ENCODE assay signal across 7 cellular contexts in the genomic region with DNA sequence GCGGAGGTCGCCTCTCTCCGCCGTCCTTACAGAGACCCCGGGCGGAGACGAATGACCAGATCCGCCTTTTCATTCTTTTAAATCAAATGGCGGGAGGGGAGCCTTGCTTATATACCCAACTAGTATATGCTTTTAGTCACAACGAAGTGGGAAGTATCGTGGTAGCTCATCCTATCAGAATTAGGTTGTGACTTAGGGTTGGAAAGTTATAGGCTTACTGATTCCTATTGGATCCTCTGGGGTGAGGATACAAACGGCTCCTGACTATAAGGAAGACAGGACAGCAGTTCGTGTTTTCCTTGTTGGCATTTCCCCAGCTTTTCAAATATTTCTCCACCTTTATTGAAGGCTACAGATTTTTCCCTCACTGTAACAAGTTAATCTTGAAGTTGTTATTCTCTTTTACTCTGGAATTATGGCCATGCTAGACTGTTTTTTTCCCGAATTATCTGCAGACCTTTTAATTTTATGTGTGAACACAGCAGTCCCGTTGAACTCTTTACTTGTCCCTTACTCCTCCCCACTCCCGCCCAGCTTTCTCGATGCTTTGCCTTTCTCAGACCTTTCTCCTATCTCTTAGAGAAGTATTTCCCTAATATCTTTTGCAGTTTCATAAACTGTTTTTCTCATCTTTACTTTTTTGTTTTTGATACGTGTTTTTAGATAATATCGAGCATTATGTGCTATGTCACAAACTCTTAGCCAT. TPM values are rescaled to one million over a fixed set of nuclear protein-coding genes. Genes with fewer than 3 reads are reported as not detected.
DNase-seq lines count a peak whose midpoint lies in the region; ATAC-seq and TF ChIP-seq lines count a peak whose summit lies in the region.

No MANE protein-coding gene starts in this region.

- TF ChIP-seq CTCF in GM23338 (conservative IDR thresholded peaks at IDR 0.05; ENCODE audit: low read depth in 2 of 2) = no peak
- no peak for TF ChIP-seq CTCF in right atrium auricular region (IDR thresholded peaks at IDR 0.05)
- TF ChIP-seq CTCF in GM13977 (IDR thresholded peaks at IDR 0.05; ENCODE audit: extremely low read depth, insufficient read depth, missing control alignments) = no peak

- H3K27me3 Mint-ChIP-seq in GM23338 (ENCODE audit: insufficient read depth, low read depth, poor library complexity) = no peaks in the 10 kb centered on the region

- H3K27ac Mint-ChIP-seq in GM23338 = peak overlapping the region; percentile 100
- peak overlapping the region; percentile 97 to 98 for H3K27ac Mint-ChIP-seq in activated naive CD4-positive, alpha-beta T cell treated with anti-CD3 and anti-CD28 coated beads, Interleukin-2, amount 50 U/mL, for 72 hours

- in situ Hi-C loops in GM13977 (cut with MboI; ENCODE audit: low pct_unique_long_range_greater_than_20kb, low sequenced_read_pairs, unreplicated experiment) = no loop called here

- no peaks in the 10 kb centered on the region for H4K20me1 ChIP-seq in GM23338 (replicated peaks; ENCODE audit: insufficient read depth)

- peak overlapping the region; percentile 100 for H3K27ac ChIP-seq in GM23338 (ENCODE audit: low read depth)
- H3K27ac ChIP-seq in right atrium auricular region = peak overlapping the region; percentile 99

- H3K4me2 ChIP-seq in GM23338 = peak overlapping the region; percentile 84

- peak; percentile 50 for ATAC-seq in GM23338
- peak; percentile 4 to 28 for ATAC-seq in activated naive CD4-positive, alpha-beta T cell treated with anti-CD3 and anti-CD28 coated beads, Interleukin-2, amount 50 U/mL, for 72 hours

- H2AFZ ChIP-seq in GM23338 = peak overlapping the region; percentile 95

- DNase-seq in GM04503 (ENCODE audit: low read depth) (peak; percentile 24), GM23338 (ENCODE audit: low spot score) (peak; percentile 46), LoVo (ENCODE audit: low spot score) (peak; percentile 60), right atrium auricular region (ENCODE audit: low spot score) (no peak), renal cortical epithelial cell (ENCODE audit: low read depth) (peak; percentile 59), GM13977 (ENCODE audit: low spot score) (no peak)
- DNase-seq in activated naive CD4-positive, alpha-beta T cell treated with anti-CD3 and anti-CD28 coated beads, Interleukin-2, amount 50 U/mL, for 72 hours (ENCODE audit: low spot score in 2 of 2) = no peak

- no peaks in the 10 kb centered on the region for H3K9me2 ChIP-seq in GM23338 (ENCODE audit: insufficient read depth)

- no peaks in the 10 kb centered on the region for H3F3A ChIP-seq in GM23338 (replicated peaks; ENCODE audit: low read depth)

- H3K4me3 Mint-ChIP-seq in GM23338 = peak overlapping the region; percentile 98

- peaks cover 0 to 3% of the 10 kb centered on the region in 2 donors for H3K9me3 ChIP-seq in right atrium auricular region

- H3K4me1 Mint-ChIP-seq in GM23338 = peaks cover 9% of the 10 kb centered on the region; the same call in 1 of the 3 replicates

- H3K4me1 ChIP-seq in GM23338 (ENCODE audit: insufficient read depth) = peaks cover 5% of the 10 kb centered on the region; the same call in 1 of the 2 replicates
- peaks cover 0 to 30% of the 10 kb centered on the region in 2 donors for H3K4me1 ChIP-seq in right atrium auricular region

- H3K9me3 Mint-ChIP-seq in GM23338 = no peaks in the 10 kb centered on the region
- no peaks in the 10 kb centered on the region for H3K9me3 Mint-ChIP-seq in activated naive CD4-positive, alpha-beta T cell treated with anti-CD3 and anti-CD28 coated beads, Interleukin-2, amount 50 U/mL, for 72 hours

- peaks cover 30% of the 10 kb centered on the region for H3K79me2 ChIP-seq in GM23338 (replicated peaks; ENCODE audit: insufficient read depth)

- H3K27me3 ChIP-seq in GM23338 (ENCODE audit: insufficient read depth) (no peaks in the 10 kb centered on the region), right atrium auricular region (no peaks in the 10 kb centered on the region)

- H3K36me3 Mint-ChIP-seq in GM23338 (ENCODE audit: low read depth) = no peaks in the 10 kb centered on the region
- peaks cover 5 to 30% of the 10 kb centered on the region in 2 donors for H3K36me3 Mint-ChIP-seq in activated naive CD4-positive, alpha-beta T cell treated with anti-CD3 and anti-CD28 coated beads, Interleukin-2, amount 50 U/mL, for 72 hours

- H3K36me3 ChIP-seq in GM23338 (ENCODE audit: insufficient read depth) (no peaks in the 10 kb centered on the region), right atrium auricular region (no peaks in the 10 kb centered on the region)

- H3K4me3 ChIP-seq in GM23338 (peak overlapping the region; percentile 71), right atrium auricular region (peak overlapping the region; percentile 76 to 93)

TF ChIP-seq in GM23338, 12 proteins besides CTCF, POLR2A, EP300 and RAD21 (continues in another document):
- TF ChIP-seq, protein P1, sequence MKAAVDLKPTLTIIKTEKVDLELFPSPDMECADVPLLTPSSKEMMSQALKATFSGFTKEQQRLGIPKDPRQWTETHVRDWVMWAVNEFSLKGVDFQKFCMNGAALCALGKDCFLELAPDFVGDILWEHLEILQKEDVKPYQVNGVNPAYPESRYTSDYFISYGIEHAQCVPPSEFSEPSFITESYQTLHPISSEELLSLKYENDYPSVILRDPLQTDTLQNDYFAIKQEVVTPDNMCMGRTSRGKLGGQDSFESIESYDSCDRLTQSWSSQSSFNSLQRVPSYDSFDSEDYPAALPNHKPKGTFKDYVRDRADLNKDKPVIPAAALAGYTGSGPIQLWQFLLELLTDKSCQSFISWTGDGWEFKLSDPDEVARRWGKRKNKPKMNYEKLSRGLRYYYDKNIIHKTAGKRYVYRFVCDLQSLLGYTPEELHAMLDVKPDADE (IDR thresholded peaks at IDR 0.05) = no peak
- TF ChIP-seq, protein P2, sequence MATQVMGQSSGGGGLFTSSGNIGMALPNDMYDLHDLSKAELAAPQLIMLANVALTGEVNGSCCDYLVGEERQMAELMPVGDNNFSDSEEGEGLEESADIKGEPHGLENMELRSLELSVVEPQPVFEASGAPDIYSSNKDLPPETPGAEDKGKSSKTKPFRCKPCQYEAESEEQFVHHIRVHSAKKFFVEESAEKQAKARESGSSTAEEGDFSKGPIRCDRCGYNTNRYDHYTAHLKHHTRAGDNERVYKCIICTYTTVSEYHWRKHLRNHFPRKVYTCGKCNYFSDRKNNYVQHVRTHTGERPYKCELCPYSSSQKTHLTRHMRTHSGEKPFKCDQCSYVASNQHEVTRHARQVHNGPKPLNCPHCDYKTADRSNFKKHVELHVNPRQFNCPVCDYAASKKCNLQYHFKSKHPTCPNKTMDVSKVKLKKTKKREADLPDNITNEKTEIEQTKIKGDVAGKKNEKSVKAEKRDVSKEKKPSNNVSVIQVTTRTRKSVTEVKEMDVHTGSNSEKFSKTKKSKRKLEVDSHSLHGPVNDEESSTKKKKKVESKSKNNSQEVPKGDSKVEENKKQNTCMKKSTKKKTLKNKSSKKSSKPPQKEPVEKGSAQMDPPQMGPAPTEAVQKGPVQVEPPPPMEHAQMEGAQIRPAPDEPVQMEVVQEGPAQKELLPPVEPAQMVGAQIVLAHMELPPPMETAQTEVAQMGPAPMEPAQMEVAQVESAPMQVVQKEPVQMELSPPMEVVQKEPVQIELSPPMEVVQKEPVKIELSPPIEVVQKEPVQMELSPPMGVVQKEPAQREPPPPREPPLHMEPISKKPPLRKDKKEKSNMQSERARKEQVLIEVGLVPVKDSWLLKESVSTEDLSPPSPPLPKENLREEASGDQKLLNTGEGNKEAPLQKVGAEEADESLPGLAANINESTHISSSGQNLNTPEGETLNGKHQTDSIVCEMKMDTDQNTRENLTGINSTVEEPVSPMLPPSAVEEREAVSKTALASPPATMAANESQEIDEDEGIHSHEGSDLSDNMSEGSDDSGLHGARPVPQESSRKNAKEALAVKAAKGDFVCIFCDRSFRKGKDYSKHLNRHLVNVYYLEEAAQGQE (IDR thresholded peaks at IDR 0.05; ENCODE audit: unreplicated experiment) = no peak

RNA-seq across cellular contexts. Expression of gene CEP44, which starts 0.6 kb away (rescaled TPM):
- total RNA-seq in GM23338 (2014; rRNA removed; shearing (Covaris generic)) = 17.4 and 20.4 TPM in 2 replicates
- 9.6 and 12.1 TPM in 2 replicates for polyA plus RNA-seq in GM23338 (2016; fragmentation: Nextera tagmentation; extraction: Ambion mirVana)
- total RNA-seq in activated naive CD4-positive, alpha-beta T cell treated with anti-CD3 and anti-CD28 coated beads, Interleukin-2, amount 50 U/mL, for 72 hours = 10 to 100 TPM; 23.1 to 39.0 TPM
- 10 to 100 TPM; 11.4 to 11.6 TPM for total RNA-seq in right atrium auricular region
- total RNA-seq in renal cortical epithelial cell = 16.6 and 17.2 TPM in 2 replicates

RNA-seq across cellular contexts. Expression of gene FBXO8, which starts 0.9 kb away (rescaled TPM):
- total RNA-seq in GM23338 (2014; rRNA removed; shearing (Covaris generic)) = 7.9 and 9.4 TPM in 2 replicates
- polyA plus RNA-seq in GM23338 (2016; fragmentation: Nextera tagmentation; extraction: Ambion mirVana) = 5.4 and 5.8 TPM in 2 replicates
- total RNA-seq in activated naive CD4-positive, alpha-beta T cell treated with anti-CD3 and anti-CD28 coated beads, Interleukin-2, amount 50 U/mL, for 72 hours = 10 to 100 TPM in 1 of 2 donors, 1 to 10 TPM in 1; 6.4 to 12.4 TPM
- 10 to 100 TPM; 26.3 to 28.0 TPM for total RNA-seq in right atrium auricular region
- total RNA-seq in renal cortical epithelial cell = 33.9 and 48.5 TPM in 2 replicates

Comparison
In these comparisons a context has a peak if more than half of its experiments do, and no peak if none do; other contexts are left out.
1. DNase-seq: peak in GM04503 (single experiment), GM23338 (single experiment), LoVo (single experiment) and renal cortical epithelial cell (single experiment); none in activated naive CD4-positive, alpha-beta T cell treated with anti-CD3 and anti-CD28 coated beads, Interleukin-2, amount 50 U/mL, for 72 hours (0 of 2), right atrium auricular region (single experiment) and GM13977 (single experiment).